Comparison of ENCODE assay signal across 11 cellular contexts in the genomic region with DNA sequence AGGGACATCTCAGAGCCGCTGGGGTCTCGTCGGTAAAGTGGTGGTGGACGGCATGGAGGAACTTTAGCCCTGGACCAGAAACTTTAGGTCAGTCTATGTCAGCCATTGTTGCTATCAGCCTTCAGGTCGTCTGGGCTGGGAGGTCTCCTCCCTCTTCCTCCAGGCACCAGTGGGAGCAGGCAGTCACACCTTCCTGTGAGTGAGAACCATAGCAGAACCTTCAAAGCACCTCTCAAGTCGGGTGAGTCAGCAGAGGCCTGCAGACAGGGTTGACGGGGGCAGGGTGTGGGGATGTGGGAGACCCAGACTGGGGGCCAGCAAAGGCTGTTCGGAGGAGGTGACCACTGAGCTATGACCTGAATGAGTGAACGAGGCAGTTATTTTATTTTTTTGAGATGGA. TPM values are rescaled to one million over a fixed set of nuclear protein-coding genes. Genes with fewer than 3 reads are reported as not detected.
DNase-seq lines count a peak whose midpoint lies in the region; ATAC-seq, FAIRE-seq and TF ChIP-seq lines count a peak whose summit lies in the region.
"Had no signal": no experiment of that assay in that cellular context is flagged by ENCODE, and none has a peak within 500 bp of the region (broad histone marks: within the 10 kb centered on the region; RNA-seq: fewer than 3 reads in every experiment).

No MANE protein-coding gene starts in this region.

- H3K27me3 Mint-ChIP-seq in GM23338 (ENCODE audit: insufficient read depth, low read depth, poor library complexity): peaks cover 8% of the 10 kb centered on the region
- no peaks in the 10 kb centered on the region for H3K27me3 Mint-ChIP-seq in activated CD4-positive, alpha-beta T cell treated with anti-CD3 and anti-CD28 coated beads for 36 hours

- WGBS in GM12878 (ENCODE audit: insufficient coverage, insufficient replicate concordance, low lambda C conversion rate, missing lambda C conversion rate): 56% methylated on average over 9 of the region's 9 CpGs
- WGBS in smooth muscle cell (ENCODE audit: low lambda C conversion rate): 43% methylated on average over 9 of the region's 9 CpGs

- H3K4me1 ChIP-seq in GM23338 (ENCODE audit: insufficient read depth) (no peaks in the 10 kb centered on the region), GM12878 (ENCODE audit: control insufficient read depth, insufficient read depth, low read length) (peaks cover 17% of the 10 kb centered on the region), smooth muscle cell (ENCODE audit: low read depth) (no peaks in the 10 kb centered on the region)

- RAD21 ChIA-PET in GM12878 (lab: Charles Lee; ENCODE audit: unreplicated experiment): interaction anchor here (1.6 kb wide), 1 partner anchor 52 kb away, joined by 4 read pairs; a partner anchor contains a TSS

- H3K9ac ChIP-seq in GM12878 (ENCODE audit: control insufficient read depth, insufficient read depth, low read length): no peak overlapping the region
- no peak overlapping the region for H3K9ac ChIP-seq in smooth muscle cell (ENCODE audit: low read depth)

- DNase-seq in GM23338 (ENCODE audit: low spot score) (no peak), GM12878 (ENCODE audit: low read depth, low spot score) (no peak), smooth muscle cell (lab: John Stamatoyannopoulos, UW; ENCODE audit: unreplicated experiment) (no peak), GM19239 (ENCODE audit: insufficient read length, low spot score) (no peak), DMS153 treated with DMSO at 0.1 percent for 48 hours (lab: John Stamatoyannopoulos, UW; ENCODE audit: unreplicated experiment) (no peak)
- DNase-seq in activated CD4-positive, alpha-beta T cell treated with anti-CD3 and anti-CD28 coated beads for 36 hours: peak; percentile 85
- DNase-seq: cerebellar nuclear complex, NCI-H187 treated with DMSO at 0.1 percent for 48 hours, ovary had no signal

- no peaks in the 10 kb centered on the region for H3K27me3 ChIP-seq in GM23338 (ENCODE audit: insufficient read depth)
- H3K27me3 ChIP-seq in GM12878 (replicated peaks in 1 of 2; ENCODE audit: control insufficient read depth in 2 of 2, insufficient read depth in 2 of 2, low read length in 1 of 2): no peaks in the 10 kb centered on the region
- H3K27me3 ChIP-seq in smooth muscle cell (ENCODE audit: low read depth): no peaks in the 10 kb centered on the region
- H3K27me3 ChIP-seq: ovary had no signal

- TF ChIP-seq EP300 in GM12878 (IDR thresholded peaks at IDR 0.05; ENCODE audit: borderline replicate concordance in 1 of 2, control insufficient read depth in 1 of 2, low read depth in 2 of 2, low read length in 2 of 2): no peak

- TF ChIP-seq CTCF in GM23338 (conservative IDR thresholded peaks at IDR 0.05; ENCODE audit: low read depth in 2 of 2) (no peak), GM12878 (IDR thresholded peaks at IDR 0.05 in 2 of 3, conservative IDR thresholded peaks at IDR 0.05 in 1 of 3; ENCODE audit: control insufficient read depth in 2 of 3, extremely low read depth in 1 of 3, insufficient read depth in 1 of 3, low read depth in 3 of 3, low read length in 3 of 3) (no peak), smooth muscle cell (IDR thresholded peaks at IDR 0.05; ENCODE audit: borderline replicate concordance, insufficient read depth, poor library complexity, severe bottlenecking) (no peak)

- POLR2A ChIA-PET in activated CD4-positive, alpha-beta T cell treated with anti-CD3 and anti-CD28 coated beads for 36 hours (lab: Charles Lee): interaction anchor here (0.6 kb wide), 1 partner anchor 112 kb away, joined by 5 read pairs; no protein-coding TSS in a partner anchor
- POLR2A ChIA-PET in GM12878 (lab: Charles Lee): no interaction called here

- 0 out of 2 replicates have a peak, but pooled peaks cover 3% of the 10 kb centered on the region for H3K9me2 ChIP-seq in GM23338 (ENCODE audit: insufficient read depth)

- CTCF ChIA-PET in activated CD4-positive, alpha-beta T cell treated with anti-CD3 and anti-CD28 coated beads for 36 hours (lab: Charles Lee): interaction anchor here (1.3 kb wide), 1 partner anchor 76 kb away, joined by 3 read pairs; no protein-coding TSS in a partner anchor
- CTCF ChIA-PET in GM12878 (lab: Yijun Ruan, JAX): interaction anchor here (1.0 kb wide), 1 partner anchor 76 kb away, joined by 4 read pairs; no protein-coding TSS in a partner anchor

- H3K27ac ChIP-seq in GM23338 (ENCODE audit: low read depth) (no peak overlapping the region), GM12878 (ENCODE audit: control insufficient read depth, insufficient read depth) (no peak overlapping the region), smooth muscle cell (ENCODE audit: low read depth) (peak overlapping the region; percentile 2)
- H3K27ac ChIP-seq: ovary had no signal

- SMC1A ChIA-PET in GM12878 (lab: Charles Lee; ENCODE audit: uncharacterized antibody, unreplicated experiment): interaction anchor here (1.7 kb wide), 1 partner anchor 76 kb away, joined by 4 read pairs; no protein-coding TSS in a partner anchor

- H3K9me3 ChIP-seq in GM12878 (replicated peaks; ENCODE audit: control insufficient read depth, insufficient read depth, low read length) (no peaks in the 10 kb centered on the region), smooth muscle cell (replicated peaks; ENCODE audit: low read depth) (no peaks in the 10 kb centered on the region)
- H3K9me3 ChIP-seq: ovary had no signal

- H3K36me3 ChIP-seq in GM23338 (ENCODE audit: insufficient read depth) (no peaks in the 10 kb centered on the region), GM12878 (ENCODE audit: control insufficient read depth in 2 of 2, insufficient read depth in 2 of 2, low read length in 1 of 2) (no peaks in the 10 kb centered on the region), smooth muscle cell (ENCODE audit: low read depth) (no peaks in the 10 kb centered on the region)
- H3K36me3 ChIP-seq: ovary had no signal

- no peak for TF ChIP-seq RAD21 in GM12878 (IDR thresholded peaks at IDR 0.05; ENCODE audit: insufficient read depth, low read depth, low read length)

- no TSS peak for BruUV-seq in GM12878 (replicated peaks; lab: Mats Ljungman, UMichigan)

- H3K4me3 ChIP-seq in GM23338 (no peak overlapping the region), GM12878 (no peak overlapping the region), smooth muscle cell (no peak overlapping the region)
- H3K4me3 ChIP-seq: ovary had no signal

- TF ChIP-seq POLR2A in GM12878 (IDR thresholded peaks at IDR 0.05; ENCODE audit: low read depth, low read length): no peak

- ATAC-seq in GM23338 (no peak), GM12878 (peak; percentile 59), HG02678 (IDR thresholded peaks at IDR 0.05; ENCODE audit: unreplicated experiment) (no peak), HG02759 (IDR thresholded peaks at IDR 0.05; ENCODE audit: unreplicated experiment) (no peak)
- peak; percentile 84 for ATAC-seq in activated CD4-positive, alpha-beta T cell treated with anti-CD3 and anti-CD28 coated beads for 36 hours

- 0 out of 2 replicates have a peak overlapping the region, but pooled peaks have one; percentile 66 for H2AFZ ChIP-seq in GM23338
- no peak overlapping the region; the same call in 1 of the 2 replicates for H2AFZ ChIP-seq in GM12878 (ENCODE audit: control insufficient read depth, low read depth, low read length)
- H2AFZ ChIP-seq in smooth muscle cell (ENCODE audit: low read depth): no peak overlapping the region

- intact Hi-C loops in activated CD4-positive, alpha-beta T cell treated with anti-CD3 and anti-CD28 coated beads for 36 hours (cut with DNase I, micrococcal nuclease): no loop called here
- intact Hi-C loops in GM12878 (cut with micrococcal nuclease; ENCODE audit: unreplicated experiment): no loop called here

- H3F3A ChIP-seq in GM23338 (replicated peaks; ENCODE audit: low read depth): no peaks in the 10 kb centered on the region
- peaks cover 16% of the 10 kb centered on the region for H3F3A ChIP-seq in smooth muscle cell (ENCODE audit: low read depth)

- peak; percentile 38 for FAIRE-seq in GM12878 (lab: Jason Lieb, UNC)
- FAIRE-seq in GM19239 (lab: Jason Lieb, UNC): no peak

- no peak overlapping the region for H3K27ac Mint-ChIP-seq in GM23338
- peak overlapping the region; percentile 69 for H3K27ac Mint-ChIP-seq in activated CD4-positive, alpha-beta T cell treated with anti-CD3 and anti-CD28 coated beads for 36 hours

- no peaks in the 10 kb centered on the region for H3K79me2 ChIP-seq in GM23338 (replicated peaks; ENCODE audit: insufficient read depth)
- no peaks in the 10 kb centered on the region for H3K79me2 ChIP-seq in GM12878 (ENCODE audit: control insufficient read depth, insufficient read depth, low read length)
- H3K79me2 ChIP-seq in smooth muscle cell (ENCODE audit: low read depth): no peaks in the 10 kb centered on the region

- H3K4me2 ChIP-seq in GM23338 (no peak overlapping the region), GM12878 (ENCODE audit: control insufficient read depth, insufficient read depth) (no peak overlapping the region), smooth muscle cell (no peak overlapping the region)

- no peaks in the 10 kb centered on the region for H4K20me1 ChIP-seq in GM23338 (replicated peaks; ENCODE audit: insufficient read depth)
- H4K20me1 ChIP-seq in GM12878 (ENCODE audit: control insufficient read depth, insufficient read depth): no peaks in the 10 kb centered on the region
- H4K20me1 ChIP-seq in smooth muscle cell (ENCODE audit: low read depth): no peaks in the 10 kb centered on the region

- peaks cover 6% of the 10 kb centered on the region; the same call in 2 of the 3 replicates for H3K4me1 Mint-ChIP-seq in GM23338
- H3K4me1 Mint-ChIP-seq in activated CD4-positive, alpha-beta T cell treated with anti-CD3 and anti-CD28 coated beads for 36 hours: peaks cover 34% of the 10 kb centered on the region

- no peak overlapping the region for H3K4me3 Mint-ChIP-seq in GM23338
- peak overlapping the region; percentile 38 for H3K4me3 Mint-ChIP-seq in activated CD4-positive, alpha-beta T cell treated with anti-CD3 and anti-CD28 coated beads for 36 hours

- H3K9me3 Mint-ChIP-seq in GM23338: no peaks in the 10 kb centered on the region; the same call in 2 of the 3 replicates
- H3K9me3 Mint-ChIP-seq in activated CD4-positive, alpha-beta T cell treated with anti-CD3 and anti-CD28 coated beads for 36 hours (ENCODE audit: low read depth): no peaks in the 10 kb centered on the region

- H3K36me3 Mint-ChIP-seq in GM23338 (ENCODE audit: low read depth): no peaks in the 10 kb centered on the region
- H3K36me3 Mint-ChIP-seq in activated CD4-positive, alpha-beta T cell treated with anti-CD3 and anti-CD28 coated beads for 36 hours (ENCODE audit: low read depth): no peaks in the 10 kb centered on the region

- in situ Hi-C loops in GM12878 (cut with MboI): no loop called here

RNA-seq across cellular contexts. Expression of a gene that starts 15.4 kb away (rescaled TPM):
- total RNA-seq in GM23338 (2014; rRNA removed; shearing (Covaris generic)): 28.0 and 35.4 TPM in 2 replicates
- polyA plus RNA-seq in GM23338 (2016; fragmentation: Nextera tagmentation; extraction: Ambion mirVana) (6.3 and 6.9 TPM in 2 replicates), GM12878 (2011; rRNA removed) (2.7 and 7.2 TPM in 2 replicates), GM12878 (2014; fragmentation: Illumina TruSeq; extraction: Trizol) (2.2 and 5.0 TPM in 2 replicates), GM12878 (2014; fragmentation: Nextera tagmentation; extraction: Ambion mirVana) (under 1 TPM; 0.08 to 0.15 TPM), GM12878 (2014; rRNA removed) (21.8 and 26.0 TPM in 2 replicates), GM12878 (2016; fragmentation: Nextera tagmentation; extraction: Ambion mirVana) (1 to 10 TPM; 4.2 to 5.9 TPM), smooth muscle cell (17.6 and 20.9 TPM in 2 replicates)
- total RNA-seq in activated CD4-positive, alpha-beta T cell treated with anti-CD3 and anti-CD28 coated beads for 36 hours: 100 to 1,000 TPM; 108 to 113 TPM
- total RNA-seq in GM12878 (2013; cell fraction: nucleolus; rRNA removed): 26.2 and 31.8 TPM in 2 replicates
- total RNA-seq in GM12878 (2014; rRNA removed) (13.8 and 15.8 TPM in 2 replicates), GM12878 (2014; rRNA removed; fragmentation: Illumina TruSeq; extraction: Trizol) (4.8 and 5.6 TPM in 2 replicates), GM12878 (2021) (38.5 and 44.6 TPM in 2 replicates), smooth muscle cell (16.4 and 18.1 TPM in 2 replicates)
- 3.3 TPM for polyA plus RNA-seq in GM12878 (2011; ENCODE audit: low read depth)
- polyA plus RNA-seq in GM12878 (2011; cell fraction: cytosol; rRNA removed): 9.3 and 12.8 TPM in 2 replicates
- polyA plus RNA-seq in GM12878 (2011; cell fraction: nucleus; rRNA removed): 64.7 and 83.4 TPM in 2 replicates
- polyA plus RNA-seq in GM12878 (2012): 12.3 and 13.5 TPM in 2 replicates
- 10.8 and 18.6 TPM in 2 replicates for polyA minus RNA-seq in GM12878 (2011; rRNA and poly(A)+ RNA removed)
- polyA minus RNA-seq in GM12878 (2011; cell fraction: cytosol; rRNA and poly(A)+ RNA removed): 17.7 and 21.2 TPM in 2 replicates
- 15.5 and 27.3 TPM in 2 replicates for polyA minus RNA-seq in GM12878 (2011; cell fraction: nucleus; rRNA and poly(A)+ RNA removed)

RNA-seq across cellular contexts. Expression of a gene that starts 16.2 kb away (rescaled TPM):
- 84.4 and 96.5 TPM in 2 replicates for total RNA-seq in GM23338 (2014; rRNA removed; shearing (Covaris generic))
- polyA plus RNA-seq in GM23338 (2016; fragmentation: Nextera tagmentation; extraction: Ambion mirVana) (19.4 and 23.7 TPM in 2 replicates), GM12878 (2011; rRNA removed) (30.2 and 31.3 TPM in 2 replicates), GM12878 (2014; fragmentation: Illumina TruSeq; extraction: Trizol) (8.5 and 16.3 TPM in 2 replicates), GM12878 (2014; fragmentation: Nextera tagmentation; extraction: Ambion mirVana) (under 1 TPM; 0.33 to 0.74 TPM), GM12878 (2014; rRNA removed) (57.0 and 69.5 TPM in 2 replicates), GM12878 (2016; fragmentation: Nextera tagmentation; extraction: Ambion mirVana) (1 to 10 TPM; 4.9 to 5.4 TPM), smooth muscle cell (62.3 and 79.7 TPM in 2 replicates)
- 10 to 100 TPM; 49.2 to 61.5 TPM for total RNA-seq in activated CD4-positive, alpha-beta T cell treated with anti-CD3 and anti-CD28 coated beads for 36 hours
- total RNA-seq in GM12878 (2013; cell fraction: nucleolus; rRNA removed): 65.3 and 74.4 TPM in 2 replicates
- total RNA-seq in GM12878 (2014; rRNA removed) (62.0 and 65.7 TPM in 2 replicates), GM12878 (2014; rRNA removed; fragmentation: Illumina TruSeq; extraction: Trizol) (30.7 and 34.3 TPM in 2 replicates), GM12878 (2021) (64.6 and 71.0 TPM in 2 replicates), smooth muscle cell (23.6 and 29.3 TPM in 2 replicates)
- polyA plus RNA-seq in GM12878 (2011; ENCODE audit: low read depth): 10.6 TPM
- polyA plus RNA-seq in GM12878 (2011; cell fraction: cytosol; rRNA removed): 35.3 and 63.5 TPM in 2 replicates
- polyA plus RNA-seq in GM12878 (2011; cell fraction: nucleus; rRNA removed): 132 and 164 TPM in 2 replicates
- polyA plus RNA-seq in GM12878 (2012): 35.5 and 36.4 TPM in 2 replicates
- polyA minus RNA-seq in GM12878 (2011; rRNA and poly(A)+ RNA removed): 31.5 and 37.9 TPM in 2 replicates
- 19.5 and 22.7 TPM in 2 replicates for polyA minus RNA-seq in GM12878 (2011; cell fraction: cytosol; rRNA and poly(A)+ RNA removed)
- polyA minus RNA-seq in GM12878 (2011; cell fraction: nucleus; rRNA and poly(A)+ RNA removed): 19.9 and 33.8 TPM in 2 replicates

RNA-seq across cellular contexts. Expression of a gene that starts 48.4 kb away (rescaled TPM):
- total RNA-seq in GM23338 (2014; rRNA removed; shearing (Covaris generic)): 10.8 and 14.1 TPM in 2 replicates
- 2.0 TPM in 2 replicates for polyA plus RNA-seq in GM23338 (2016; fragmentation: Nextera tagmentation; extraction: Ambion mirVana)
- 1 to 10 TPM in 1 of 2 experiments, under 1 TPM in 1; 0.82 to 1.1 TPM for total RNA-seq in activated CD4-positive, alpha-beta T cell treated with anti-CD3 and anti-CD28 coated beads for 36 hours
- total RNA-seq in GM12878 (2013; cell fraction: nucleolus; rRNA removed): 1.2 and 1.3 TPM in 2 replicates
- 0.44 and 0.51 TPM in 2 replicates for total RNA-seq in GM12878 (2014; rRNA removed)
- total RNA-seq in GM12878 (2014; rRNA removed; fragmentation: Illumina TruSeq; extraction: Trizol): 0.05 and 0.09 TPM in 2 replicates
- 0.59 and 0.61 TPM in 2 replicates for total RNA-seq in GM12878 (2021)
- 0.12 TPM for polyA plus RNA-seq in GM12878 (2011; ENCODE audit: low read depth)
- polyA plus RNA-seq in GM12878 (2011; rRNA removed): 0.03 and 0.04 TPM in 2 replicates
- polyA plus RNA-seq in GM12878 (2011; cell fraction: cytosol; rRNA removed): 0.09 and 0.28 TPM in 2 replicates
- polyA plus RNA-seq in GM12878 (2011; cell fraction: nucleus; rRNA removed): 2.0 and 2.3 TPM in 2 replicates
- polyA plus RNA-seq in GM12878 (2012): 1.2 and 1.9 TPM in 2 replicates
- 0.04 TPM in 1 of 2 replicates, not detected in the other for polyA plus RNA-seq in GM12878 (2014; fragmentation: Illumina TruSeq; extraction: Trizol)
- polyA plus RNA-seq in GM12878 (2014; fragmentation: Nextera tagmentation; extraction: Ambion mirVana): not detected
- polyA plus RNA-seq in GM12878 (2014; rRNA removed): 0.55 and 0.93 TPM in 2 replicates
- polyA plus RNA-seq in GM12878 (2016; fragmentation: Nextera tagmentation; extraction: Ambion mirVana): under 1 TPM in 1 of 2 experiments, not detected in 1; 0.18 TPM
- not detected in 2 replicates for polyA minus RNA-seq in GM12878 (2011; rRNA and poly(A)+ RNA removed)
- polyA minus RNA-seq in GM12878 (2011; cell fraction: cytosol; rRNA and poly(A)+ RNA removed): 0.83 TPM in 1 of 2 replicates, not detected in the other
- polyA minus RNA-seq in GM12878 (2011; cell fraction: nucleus; rRNA and poly(A)+ RNA removed): 0.19 TPM in 1 of 2 replicates, not detected in the other
- 1.7 and 2.7 TPM in 2 replicates for total RNA-seq in smooth muscle cell
- polyA plus RNA-seq in smooth muscle cell: 10.2 and 10.5 TPM in 2 replicates

RNA-seq across cellular contexts. Expression of a gene that starts 52.1 kb away (rescaled TPM):
- total RNA-seq in GM23338 (2014; rRNA removed; shearing (Covaris generic)): 78.7 and 139 TPM in 2 replicates
- polyA plus RNA-seq in GM23338 (2016; fragmentation: Nextera tagmentation; extraction: Ambion mirVana) (396 and 420 TPM in 2 replicates), GM12878 (2011; rRNA removed) (18.5 and 46.6 TPM in 2 replicates), GM12878 (2014; fragmentation: Illumina TruSeq; extraction: Trizol) (1.4 and 12.8 TPM in 2 replicates), GM12878 (2014; fragmentation: Nextera tagmentation; extraction: Ambion mirVana) (10 to 100 TPM in 1 of 2 experiments, 1 to 10 TPM in 1; 7.2 to 45.0 TPM), GM12878 (2014; rRNA removed) (179 and 216 TPM in 2 replicates), GM12878 (2016; fragmentation: Nextera tagmentation; extraction: Ambion mirVana) (100 to 1,000 TPM; 355 to 357 TPM), smooth muscle cell (265 and 272 TPM in 2 replicates)
- 100 to 1,000 TPM; 161 to 180 TPM for total RNA-seq in activated CD4-positive, alpha-beta T cell treated with anti-CD3 and anti-CD28 coated beads for 36 hours
- total RNA-seq in GM12878 (2013; cell fraction: nucleolus; rRNA removed): 14.2 and 16.6 TPM in 2 replicates
- total RNA-seq in GM12878 (2014; rRNA removed) (45.8 and 52.5 TPM in 2 replicates), GM12878 (2014; rRNA removed; fragmentation: Illumina TruSeq; extraction: Trizol) (18.9 and 23.6 TPM in 2 replicates), GM12878 (2021) (304 and 305 TPM in 2 replicates), smooth muscle cell (29.1 and 68.8 TPM in 2 replicates)
- polyA plus RNA-seq in GM12878 (2011; ENCODE audit: low read depth): 34.8 TPM
- polyA plus RNA-seq in GM12878 (2011; cell fraction: cytosol; rRNA removed): 109 and 189 TPM in 2 replicates
- 95.0 and 142 TPM in 2 replicates for polyA plus RNA-seq in GM12878 (2011; cell fraction: nucleus; rRNA removed)
- 163 and 185 TPM in 2 replicates for polyA plus RNA-seq in GM12878 (2012)
- 38.4 and 79.7 TPM in 2 replicates for polyA minus RNA-seq in GM12878 (2011; rRNA and poly(A)+ RNA removed)
- polyA minus RNA-seq in GM12878 (2011; cell fraction: cytosol; rRNA and poly(A)+ RNA removed): 73.8 and 96.8 TPM in 2 replicates
- polyA minus RNA-seq in GM12878 (2011; cell fraction: nucleus; rRNA and poly(A)+ RNA removed): 21.4 and 39.0 TPM in 2 replicates

RNA-seq across cellular contexts. Expression of a gene that starts 59.0 kb away (rescaled TPM):
- 84.5 and 113 TPM in 2 replicates for total RNA-seq in GM23338 (2014; rRNA removed; shearing (Covaris generic))
- polyA plus RNA-seq in GM23338 (2016; fragmentation: Nextera tagmentation; extraction: Ambion mirVana) (28.6 and 33.3 TPM in 2 replicates), GM12878 (2011; rRNA removed) (7.6 and 12.2 TPM in 2 replicates), GM12878 (2014; fragmentation: Illumina TruSeq; extraction: Trizol) (4.2 and 7.9 TPM in 2 replicates), GM12878 (2014; fragmentation: Nextera tagmentation; extraction: Ambion mirVana) (under 1 TPM; 0.38 to 0.63 TPM), GM12878 (2014; rRNA removed) (30.9 and 33.7 TPM in 2 replicates), GM12878 (2016; fragmentation: Nextera tagmentation; extraction: Ambion mirVana) (1 to 10 TPM; 2.3 TPM), smooth muscle cell (65.3 and 70.6 TPM in 2 replicates)
- total RNA-seq in activated CD4-positive, alpha-beta T cell treated with anti-CD3 and anti-CD28 coated beads for 36 hours: 10 to 100 TPM; 46.5 to 47.9 TPM
- 69.3 and 73.1 TPM in 2 replicates for total RNA-seq in GM12878 (2013; cell fraction: nucleolus; rRNA removed)
- total RNA-seq in GM12878 (2014; rRNA removed) (6.1 and 8.4 TPM in 2 replicates), GM12878 (2014; rRNA removed; fragmentation: Illumina TruSeq; extraction: Trizol) (6.5 and 7.0 TPM in 2 replicates), GM12878 (2021) (51.5 and 52.3 TPM in 2 replicates), smooth muscle cell (25.0 and 58.5 TPM in 2 replicates)
- 6.0 TPM for polyA plus RNA-seq in GM12878 (2011; ENCODE audit: low read depth)
- polyA plus RNA-seq in GM12878 (2011; cell fraction: cytosol; rRNA removed): 24.2 and 29.5 TPM in 2 replicates
- polyA plus RNA-seq in GM12878 (2011; cell fraction: nucleus; rRNA removed): 102 and 129 TPM in 2 replicates
- polyA plus RNA-seq in GM12878 (2012): 26.6 and 35.6 TPM in 2 replicates
- polyA minus RNA-seq in GM12878 (2011; rRNA and poly(A)+ RNA removed): 2.3 and 11.8 TPM in 2 replicates
- polyA minus RNA-seq in GM12878 (2011; cell fraction: cytosol; rRNA and poly(A)+ RNA removed): 21.7 and 23.8 TPM in 2 replicates
- 29.9 and 46.6 TPM in 2 replicates for polyA minus RNA-seq in GM12878 (2011; cell fraction: nucleus; rRNA and poly(A)+ RNA removed)

Comparison
In these comparisons a context has a peak if more than half of its experiments do, and no peak if none do; other contexts are left out.
1. ATAC-seq: peak in activated CD4-positive, alpha-beta T cell treated with anti-CD3 and anti-CD28 coated beads for 36 hours (single experiment) and GM12878 (single experiment); none in GM23338 (single experiment), HG02678 (single experiment) and HG02759 (single experiment).